9 cellular contexts compared by ENCODE assay signal in genomic region chr13:81929988-81930387, GRCh38.
DNase-seq lines count a peak whose midpoint lies in the region; ATAC-seq and TF ChIP-seq lines count a peak whose summit lies in the region.
"Had no signal": no experiment of that assay in that cellular context is flagged by ENCODE, and none has a peak within 500 bp of the region (broad histone marks: within the 10 kb centered on the region; RNA-seq: fewer than 3 reads in every experiment).

No MANE protein-coding gene starts in this region.

- WGBS in H9 (ENCODE audit: extremely low coverage, insufficient read length, low lambda C conversion rate): no CpG with 5 or more reads among the region's 3 CpGs

- in situ Hi-C loops in T47D (cut with HindIII; ENCODE audit: low pct_unique_long_range_greater_than_20kb, low sequenced_read_pairs): no loop called here

- H3K14ac ChIP-seq in H9 (ENCODE audit: insufficient read depth, low read length): no peak overlapping the region

- H3K9me3 ChIP-seq in H9 (ENCODE audit: control insufficient read depth, low read depth, low read length): no peaks in the 10 kb centered on the region

- no peak overlapping the region for H2BK15ac ChIP-seq in H9 (ENCODE audit: low read depth, low read length)

- H3K23me2 ChIP-seq in H9 (ENCODE audit: insufficient read length, low read depth, low read length, poor library complexity, severe bottlenecking): no peaks in the 10 kb centered on the region

- peaks cover 18 to 19% of the 10 kb centered on the region in 2 experiments for H3K4me1 Mint-ChIP-seq in H9
- H3K4me1 Mint-ChIP-seq in nephron: no peaks in the 10 kb centered on the region
- no peaks in the 10 kb centered on the region for H3K4me1 Mint-ChIP-seq in mesothelial cell of epicardium
- H3K4me1 Mint-ChIP-seq in activated CD8-positive, alpha-beta T cell treated with anti-CD3 and anti-CD28 coated beads for 36 hours (ENCODE audit: low read depth): no peaks in the 10 kb centered on the region

- intact Hi-C loops in activated CD8-positive, alpha-beta T cell treated with anti-CD3 and anti-CD28 coated beads for 36 hours (cut with micrococcal nuclease): no loop called here

- no peak for ATAC-seq in GM21390 (IDR thresholded peaks at IDR 0.05; ENCODE audit: unreplicated experiment)
- no peak for ATAC-seq in activated CD8-positive, alpha-beta T cell treated with anti-CD3 and anti-CD28 coated beads for 36 hours

- H4K91ac ChIP-seq in H9 (ENCODE audit: insufficient read length, low read depth, low read length): no peak overlapping the region

- H3K27me3 ChIP-seq in H9 (ENCODE audit: insufficient read depth, low read length): no peaks in the 10 kb centered on the region

- peaks cover 0 to 2% of the 10 kb centered on the region in 2 experiments; a peak in 1 of 5 replicates for H3K9me3 Mint-ChIP-seq in H9
- H3K9me3 Mint-ChIP-seq in nephron: no peaks in the 10 kb centered on the region
- peaks cover 4% of the 10 kb centered on the region for H3K9me3 Mint-ChIP-seq in mesothelial cell of epicardium
- peaks cover 4% of the 10 kb centered on the region for H3K9me3 Mint-ChIP-seq in activated CD8-positive, alpha-beta T cell treated with anti-CD3 and anti-CD28 coated beads for 36 hours
- H3K9me3 Mint-ChIP-seq: T-helper 1 cell treated with Interleukin-12 subunit alpha and Interleukin-12 subunit beta and Interleukin-4 antibody, amounts not matched to agents 30 μg/mL and 1 μg/mL, for 36 hours had no signal

- H3K4me1 ChIP-seq in H9 (ENCODE audit: insufficient read depth, low read length): no peaks in the 10 kb centered on the region; the same call in 1 of the 2 replicates

- no peak overlapping the region for H3K4ac ChIP-seq in H9 (ENCODE audit: low read depth, low read length)

- H2AFZ ChIP-seq in H9 (ENCODE audit: low read length): no peak overlapping the region

- H3K27me3 Mint-ChIP-seq in H9 (ENCODE audit: low read depth) (no peaks in the 10 kb centered on the region), nephron (ENCODE audit: low read depth) (no peaks in the 10 kb centered on the region), mesothelial cell of epicardium (ENCODE audit: low read depth) (no peaks in the 10 kb centered on the region)
- no peaks in the 10 kb centered on the region for H3K27me3 Mint-ChIP-seq in activated CD8-positive, alpha-beta T cell treated with anti-CD3 and anti-CD28 coated beads for 36 hours

- H3K79me1 ChIP-seq in H9 (ENCODE audit: insufficient read depth, low read depth, low read length, poor library complexity, severe bottlenecking): no peaks in the 10 kb centered on the region

- H3K56ac ChIP-seq in H9 (ENCODE audit: insufficient read length, low read depth, low read length): no peak overlapping the region

- no peak overlapping the region for H2BK20ac ChIP-seq in H9 (ENCODE audit: low read depth, low read length, poor library complexity, severe bottlenecking)

- H3K79me2 ChIP-seq in H9 (ENCODE audit: insufficient read depth, low read length): no peaks in the 10 kb centered on the region

- no peaks in the 10 kb centered on the region for H4K20me1 ChIP-seq in H9 (ENCODE audit: control insufficient read depth, insufficient read depth, insufficient read length)

- H3K27ac ChIP-seq in H9 (ENCODE audit: insufficient read length, low read depth, low read length): no peak overlapping the region

- H3K27ac Mint-ChIP-seq in H9 (peak overlapping the region in 2 of 3 experiments; percentile 61 to 77; a peak in 3 of 7 replicates), nephron (no peak overlapping the region), mesothelial cell of epicardium (no peak overlapping the region)
- no peak overlapping the region for H3K27ac Mint-ChIP-seq in activated CD8-positive, alpha-beta T cell treated with anti-CD3 and anti-CD28 coated beads for 36 hours
- H3K27ac Mint-ChIP-seq: T-helper 1 cell treated with Interleukin-12 subunit alpha and Interleukin-12 subunit beta and Interleukin-4 antibody, amounts not matched to agents 30 μg/mL and 1 μg/mL, for 36 hours had no signal

- peak; percentile 76 for TF ChIP-seq CTCF in H9 (conservative IDR thresholded peaks at IDR 0.05)
- peak; percentile 62 to 66 (median 64) for TF ChIP-seq CTCF in nephron (IDR thresholded peaks at IDR 0.05; ENCODE audit: unreplicated experiment in 3 of 3)
- no peak for TF ChIP-seq CTCF in mesothelial cell of epicardium (IDR thresholded peaks at IDR 0.05; ENCODE audit: unreplicated experiment)
- no peak for TF ChIP-seq CTCF in activated CD8-positive, alpha-beta T cell treated with anti-CD3 and anti-CD28 coated beads for 36 hours (IDR thresholded peaks at IDR 0.05)

- no peak overlapping the region for H3T11ph ChIP-seq in H9 (ENCODE audit: low read length)

- POLR2A ChIA-PET in activated CD8-positive, alpha-beta T cell treated with anti-CD3 and anti-CD28 coated beads for 36 hours (lab: Charles Lee): no interaction called here

- H2BK120ac ChIP-seq in H9 (ENCODE audit: low read depth, low read length, poor library complexity, severe bottlenecking): no peak overlapping the region

- no peak overlapping the region for H3K4me2 ChIP-seq in H9 (ENCODE audit: insufficient read depth, insufficient read length, low read length)

- H4K8ac ChIP-seq in H9 (replicated peaks; ENCODE audit: insufficient read length, low read depth, low read length): no peak overlapping the region

- H3K18ac ChIP-seq in H9 (ENCODE audit: insufficient read length, low read depth, low read length): no peak overlapping the region

- H4K5ac ChIP-seq in H9 (ENCODE audit: insufficient read length, low read depth, low read length): no peak overlapping the region

- H3K4me3 Mint-ChIP-seq in H9: no peak overlapping the region
- H3K4me3 Mint-ChIP-seq in nephron: no peak overlapping the region
- H3K4me3 Mint-ChIP-seq in mesothelial cell of epicardium: no peak overlapping the region
- no peak overlapping the region for H3K4me3 Mint-ChIP-seq in activated CD8-positive, alpha-beta T cell treated with anti-CD3 and anti-CD28 coated beads for 36 hours
- H3K4me3 Mint-ChIP-seq: T-helper 1 cell treated with Interleukin-12 subunit alpha and Interleukin-12 subunit beta and Interleukin-4 antibody, amounts not matched to agents 30 μg/mL and 1 μg/mL, for 36 hours had no signal

- no peak overlapping the region for H2BK5ac ChIP-seq in H9 (ENCODE audit: insufficient read length, low read length)

- H3K36me3 Mint-ChIP-seq in H9 (ENCODE audit: insufficient read depth in 1 of 3, low read depth in 3 of 3) (no peaks in the 10 kb centered on the region; a peak in 2 of 7 replicates), nephron (ENCODE audit: low read depth) (no peaks in the 10 kb centered on the region), mesothelial cell of epicardium (no peaks in the 10 kb centered on the region)
- no peaks in the 10 kb centered on the region for H3K36me3 Mint-ChIP-seq in activated CD8-positive, alpha-beta T cell treated with anti-CD3 and anti-CD28 coated beads for 36 hours (ENCODE audit: low read depth)

- H2BK12ac ChIP-seq in H9 (ENCODE audit: insufficient read length, low read depth, low read length): no peak overlapping the region

- H3K23ac ChIP-seq in H9 (ENCODE audit: insufficient read length, low read depth, low read length): no peak overlapping the region

- no peak overlapping the region for H3K9ac ChIP-seq in H9 (ENCODE audit: extremely low read depth, insufficient read length, low read length)

- DNase-seq in H9 (peak; percentile 25), NCI-H460 (ENCODE audit: extremely low read depth, low read depth) (peak; percentile 23), T47D (ENCODE audit: low read depth in 1 of 2, low spot score in 1 of 2) (peak; percentile 3 to 67), mesothelial cell of epicardium (ENCODE audit: low spot score in 2 of 2, unreplicated experiment in 2 of 2) (no peak)
- DNase-seq in activated effector memory CD4-positive, alpha-beta T cell treated with Interleukin-2 at 50 U/mL for 16 hours: no peak
- DNase-seq in activated CD8-positive, alpha-beta T cell treated with anti-CD3 and anti-CD28 coated beads for 36 hours: no peak

- no peak overlapping the region for H2AK5ac ChIP-seq in H9 (ENCODE audit: insufficient read length, low read length)

- CTCF ChIA-PET in activated CD8-positive, alpha-beta T cell treated with anti-CD3 and anti-CD28 coated beads for 36 hours (lab: Charles Lee): no interaction called here

Comparison
In these comparisons a context has a peak if more than half of its experiments do, and no peak if none do; other contexts are left out.
1. DNase-seq: peak in H9 (single experiment), NCI-H460 (single experiment) and T47D (2 of 2); none in mesothelial cell of epicardium (0 of 2), activated effector memory CD4-positive, alpha-beta T cell treated with Interleukin-2 at 50 U/mL for 16 hours (single experiment) and activated CD8-positive, alpha-beta T cell treated with anti-CD3 and anti-CD28 coated beads for 36 hours (single experiment).
2. H3K27ac Mint-ChIP-seq: peak in H9 (2 of 3); none in nephron (0 of 3), mesothelial cell of epicardium (single experiment) and activated CD8-positive, alpha-beta T cell treated with anti-CD3 and anti-CD28 coated beads for 36 hours (single experiment).
3. CTCF ChIP-seq: peak in H9 (single experiment) and nephron (3 of 3); none in mesothelial cell of epicardium (single experiment) and activated CD8-positive, alpha-beta T cell treated with anti-CD3 and anti-CD28 coated beads for 36 hours (single experiment).